Comparison of ENCODE assay signal across 8 cellular contexts in the genomic region with DNA sequence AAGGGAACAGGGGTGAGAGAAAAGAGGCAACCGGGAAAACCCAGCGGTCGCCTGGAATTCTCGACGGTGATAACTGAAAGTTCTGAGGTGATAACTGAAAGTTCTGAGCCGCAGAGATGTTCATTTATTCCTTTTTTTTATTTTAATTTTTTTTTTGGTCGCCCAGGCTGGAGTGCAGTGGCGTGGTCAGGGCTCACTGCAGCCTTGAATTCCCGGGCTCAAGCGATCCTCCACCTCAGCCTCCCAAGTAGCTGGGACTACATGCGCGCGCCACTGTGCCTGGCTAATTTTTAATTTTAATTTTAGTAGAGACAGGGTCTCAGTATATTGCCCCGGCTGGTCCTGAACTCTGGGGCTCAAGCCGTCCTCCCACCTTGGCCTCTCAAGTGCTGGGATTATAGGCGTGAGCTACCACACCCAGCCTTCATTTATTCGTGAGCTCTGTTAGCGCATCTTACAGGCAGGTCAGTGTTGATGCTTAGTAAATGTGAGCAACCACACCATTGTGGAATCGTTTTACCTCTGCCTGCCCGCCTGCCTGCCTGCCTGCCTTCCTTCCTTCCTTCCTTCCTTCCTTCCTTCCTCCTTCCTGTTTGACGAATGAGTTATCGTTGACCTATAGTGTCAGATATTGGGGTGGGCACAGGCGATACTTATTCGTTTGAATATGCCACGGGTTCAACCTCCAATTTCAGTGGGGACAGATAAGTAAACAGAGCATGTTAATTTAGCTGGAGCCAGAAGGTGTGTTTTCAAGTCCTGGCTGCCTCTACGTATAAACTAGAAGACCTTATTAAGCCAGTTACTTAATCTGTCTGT. TPM values are rescaled to one million over a fixed set of nuclear protein-coding genes. Genes with fewer than 3 reads are reported as not detected.
DNase-seq lines count a peak whose midpoint lies in the region; ATAC-seq and TF ChIP-seq lines count a peak whose summit lies in the region.

No MANE protein-coding gene starts in this region.

- intact Hi-C loops in stomach (cut with DNase I; ENCODE audit: low total_unique reads) = no loop called here

- H3K36me3 ChIP-seq in stomach = peaks cover 0 to 11% (median 10%) of the 10 kb centered on the region in 4 donors

- ATAC-seq in HG03457 (IDR thresholded peaks at IDR 0.05; ENCODE audit: unreplicated experiment) (peak; percentile 16), HG03108 (IDR thresholded peaks at IDR 0.05; ENCODE audit: unreplicated experiment) (no peak)

- no peaks in the 10 kb centered on the region for H3K9me3 ChIP-seq in iPS-18c (ENCODE audit: control insufficient read depth, insufficient read depth, low read length)
- no peaks in the 10 kb centered on the region for H3K9me3 ChIP-seq in stomach

- H3K27me3 Mint-ChIP-seq in activated CD4-positive, alpha-beta T cell treated with anti-CD3 and anti-CD28 coated beads, Interleukin-2, amount 10 ng/mL, durations not matched to agents 7 days and 5 days = no peaks in the 10 kb centered on the region
- no peaks in the 10 kb centered on the region for H3K27me3 Mint-ChIP-seq in activated naive CD4-positive, alpha-beta T cell treated with anti-CD3 and anti-CD28 coated beads, Interleukin-2, amount 50 U/mL, for 24 hours

- no peak for DNase-seq in activated CD4-positive, alpha-beta T cell treated with anti-CD3 and anti-CD28 coated beads, Interleukin-2, amount 10 ng/mL, durations not matched to agents 7 days and 5 days
- no peak for DNase-seq in activated CD4-positive, alpha-beta T cell treated with anti-CD3 and anti-CD28 coated beads, Interleukin-2, amount 50 U/mL, for 48 hours
- DNase-seq in stomach (no peak), middle frontal gyrus (ENCODE audit: extremely low spot score, low spot score) (no peak)

- peaks cover 26% of the 10 kb centered on the region for H3K4me1 Mint-ChIP-seq in activated CD4-positive, alpha-beta T cell treated with anti-CD3 and anti-CD28 coated beads, Interleukin-2, amount 10 ng/mL, durations not matched to agents 7 days and 5 days
- H3K4me1 Mint-ChIP-seq in activated naive CD4-positive, alpha-beta T cell treated with anti-CD3 and anti-CD28 coated beads, Interleukin-2, amount 50 U/mL, for 24 hours = peaks cover 44% of the 10 kb centered on the region

- H3K27me3 ChIP-seq in stomach = no peaks in the 10 kb centered on the region

- TF ChIP-seq EP300 in stomach (IDR thresholded peaks at IDR 0.05) = no peak

- no peak for TF ChIP-seq POLR2A in stomach (IDR thresholded peaks at IDR 0.05)

- peak overlapping the region; percentile 92 for H3K4me3 Mint-ChIP-seq in activated CD4-positive, alpha-beta T cell treated with anti-CD3 and anti-CD28 coated beads, Interleukin-2, amount 10 ng/mL, durations not matched to agents 7 days and 5 days
- peak overlapping the region; percentile 93 for H3K4me3 Mint-ChIP-seq in activated naive CD4-positive, alpha-beta T cell treated with anti-CD3 and anti-CD28 coated beads, Interleukin-2, amount 50 U/mL, for 24 hours

- peak overlapping the region; percentile 82 for H3K27ac Mint-ChIP-seq in activated CD4-positive, alpha-beta T cell treated with anti-CD3 and anti-CD28 coated beads, Interleukin-2, amount 10 ng/mL, durations not matched to agents 7 days and 5 days
- peak overlapping the region; percentile 92 for H3K27ac Mint-ChIP-seq in activated naive CD4-positive, alpha-beta T cell treated with anti-CD3 and anti-CD28 coated beads, Interleukin-2, amount 50 U/mL, for 24 hours

- peak overlapping the region in 4 of 5 donors; percentile 90 to 93 (median 92) for H3K27ac ChIP-seq in stomach

- POLR2A ChIA-PET in activated CD4-positive, alpha-beta T cell treated with anti-CD3 and anti-CD28 coated beads, Interleukin-2, amount 10 ng/mL, durations not matched to agents 7 days and 5 days (lab: Charles Lee) = no interaction called here

- peak overlapping the region; percentile 21; the same call in 1 of the 2 replicates for H3K4me3 ChIP-seq in iPS-18c (ENCODE audit: insufficient read depth, low read depth, low read length)
- H3K4me3 ChIP-seq in stomach = peak overlapping the region; percentile 59 to 78 (median 68)

- WGBS in stomach, 5 donors = 22 to 37% (median 30%) methylated on average over 26 of the region's 26 CpGs

- CTCF ChIA-PET in activated CD4-positive, alpha-beta T cell treated with anti-CD3 and anti-CD28 coated beads, Interleukin-2, amount 10 ng/mL, durations not matched to agents 7 days and 5 days (lab: Charles Lee) = interaction anchor here (0.6 to 1.0 kb wide), 3 partner anchors 10 to 115 kb away, joined by 3 to 4 read pairs (median 3); no protein-coding TSS in a partner anchor

- H3K36me3 Mint-ChIP-seq in activated CD4-positive, alpha-beta T cell treated with anti-CD3 and anti-CD28 coated beads, Interleukin-2, amount 10 ng/mL, durations not matched to agents 7 days and 5 days (ENCODE audit: low read depth) = peaks cover 6% of the 10 kb centered on the region
- peaks cover 10% of the 10 kb centered on the region for H3K36me3 Mint-ChIP-seq in activated naive CD4-positive, alpha-beta T cell treated with anti-CD3 and anti-CD28 coated beads, Interleukin-2, amount 50 U/mL, for 24 hours

- no peaks in the 10 kb centered on the region for H3K9me3 Mint-ChIP-seq in activated CD4-positive, alpha-beta T cell treated with anti-CD3 and anti-CD28 coated beads, Interleukin-2, amount 10 ng/mL, durations not matched to agents 7 days and 5 days
- H3K9me3 Mint-ChIP-seq in activated naive CD4-positive, alpha-beta T cell treated with anti-CD3 and anti-CD28 coated beads, Interleukin-2, amount 50 U/mL, for 24 hours = no peaks in the 10 kb centered on the region

- peaks cover 23 to 51% (median 42%) of the 10 kb centered on the region in 4 donors for H3K4me1 ChIP-seq in stomach

- TF ChIP-seq CTCF in stomach (IDR thresholded peaks at IDR 0.05) = no peak

RNA-seq across cellular contexts. Expression of a gene that starts 0.6 kb away (rescaled TPM):
- total RNA-seq in activated CD4-positive, alpha-beta T cell treated with anti-CD3 and anti-CD28 coated beads, Interleukin-2, amount 10 ng/mL, durations not matched to agents 7 days and 5 days = 1 to 10 TPM; 6.6 to 7.3 TPM
- 10 to 100 TPM in 4 of 5 donors, under 1 TPM in 1; 0.58 to 32.1 (median 13.8) TPM for total RNA-seq in stomach
- polyA plus RNA-seq in stomach = 1 to 10 TPM; 5.6 to 7.5 (median 6.9) TPM
